Comparison of ENCODE assay signal across 8 cellular contexts in genomic region chr3:23809840-23810341, GRCh38. TPM values are rescaled to one million over a fixed set of nuclear protein-coding genes. Genes with fewer than 3 reads are reported as not detected.
A peak's percentile ranks its signal among the peaks of the same experiment; 100 is the strongest.
DNase-seq lines count a peak whose midpoint lies in the region; ATAC-seq and TF ChIP-seq lines count a peak whose summit lies in the region.

No MANE protein-coding gene starts in this region.

- H3K36me3 ChIP-seq in heart right ventricle (peaks cover 0 to 34% (median 0%) of the 10 kb centered on the region in 9 donors), iPS DF 6.9 (ENCODE audit: control insufficient read depth, insufficient read depth, low read length) (no peaks in the 10 kb centered on the region)

- no peaks in the 10 kb centered on the region for H3K9me3 Mint-ChIP-seq in activated B cell treated with CpG ODN at 0.5 μM for 24 hours
- H3K9me3 Mint-ChIP-seq in stimulated activated naive B cell treated with anti-CD40 and anti-IgM and Interleukin-4, amounts not matched to agents 10 μg/mL and 1 μg/mL and 100 μg/mL, for 72 hours: no peaks in the 10 kb centered on the region

- H3K27me3 ChIP-seq in heart right ventricle (no peaks in the 10 kb centered on the region), iPS DF 6.9 (ENCODE audit: control insufficient read depth, insufficient read depth, low read length) (no peaks in the 10 kb centered on the region)

- CTCF ChIA-PET in activated B cell treated with CpG ODN at 0.5 μM for 24 hours (lab: Charles Lee): interaction anchor here (1.5 to 1.6 kb wide), 3 partner anchors 24 to 107 kb away, joined by 4 to 5 read pairs (median 4); partner anchors contain the start of genes NKIRAS1 and RPL15

- H3K27ac ChIP-seq in heart right ventricle (peak overlapping the region in 9 of 10 donors; percentile 60 to 90 (median 86)), iPS DF 6.9 (ENCODE audit: low read length) (no peak overlapping the region)

- H3K27me3 Mint-ChIP-seq in activated B cell treated with CpG ODN at 0.5 μM for 24 hours: no peaks in the 10 kb centered on the region
- no peaks in the 10 kb centered on the region for H3K27me3 Mint-ChIP-seq in stimulated activated naive B cell treated with anti-CD40 and anti-IgM and Interleukin-4, amounts not matched to agents 10 μg/mL and 1 μg/mL and 100 μg/mL, for 72 hours

- POLR2A ChIA-PET in activated B cell treated with CpG ODN at 0.5 μM for 24 hours (lab: Charles Lee): interaction anchor here (1.0 to 5.0 kb wide), 6 partner anchors 10 to 432 kb away, joined by 3 to 23 read pairs (median 7); partner anchors contain the start of genes NKIRAS1 and RPL15

- 40 to 45% methylated on average over 13 of the region's 13 CpGs for WGBS in heart right ventricle, 2 donors
- WGBS in iPS DF 6.9 (ENCODE audit: insufficient coverage, insufficient read length): no CpG with 5 or more reads among the region's 13 CpGs

- H3K4me3 ChIP-seq in heart right ventricle: peak overlapping the region; percentile 12 to 76 (median 68)
- peak overlapping the region; percentile 67; the same call in 1 of the 2 replicates for H3K4me3 ChIP-seq in iPS DF 6.9 (ENCODE audit: low read length)

- peak overlapping the region; percentile 98 for H3K27ac Mint-ChIP-seq in activated B cell treated with CpG ODN at 0.5 μM for 24 hours
- H3K27ac Mint-ChIP-seq in stimulated activated naive B cell treated with anti-CD40 and anti-IgM and Interleukin-4, amounts not matched to agents 10 μg/mL and 1 μg/mL and 100 μg/mL, for 72 hours: peak overlapping the region; percentile 99

- peak overlapping the region; percentile 97 for H3K4me3 Mint-ChIP-seq in activated B cell treated with CpG ODN at 0.5 μM for 24 hours
- H3K4me3 Mint-ChIP-seq in stimulated activated naive B cell treated with anti-CD40 and anti-IgM and Interleukin-4, amounts not matched to agents 10 μg/mL and 1 μg/mL and 100 μg/mL, for 72 hours: peak overlapping the region; percentile 93 to 98

- peaks cover 60% of the 10 kb centered on the region for H3K4me1 Mint-ChIP-seq in activated B cell treated with CpG ODN at 0.5 μM for 24 hours
- peaks cover 45 to 65% of the 10 kb centered on the region in 2 donors for H3K4me1 Mint-ChIP-seq in stimulated activated naive B cell treated with anti-CD40 and anti-IgM and Interleukin-4, amounts not matched to agents 10 μg/mL and 1 μg/mL and 100 μg/mL, for 72 hours

- TF ChIP-seq CTCF in heart right ventricle (IDR thresholded peaks at IDR 0.05) (no peak), activated B cell treated with CpG ODN at 0.5 μM for 24 hours (IDR thresholded peaks at IDR 0.05) (no peak)

- H3K9me3 ChIP-seq in heart right ventricle (no peaks in the 10 kb centered on the region), iPS DF 6.9 (ENCODE audit: control insufficient read depth, insufficient read depth, low read length) (no peaks in the 10 kb centered on the region)

- peaks cover 23% of the 10 kb centered on the region for H3K36me3 Mint-ChIP-seq in activated B cell treated with CpG ODN at 0.5 μM for 24 hours (ENCODE audit: low read depth)
- peaks cover 10 to 36% of the 10 kb centered on the region in 2 donors for H3K36me3 Mint-ChIP-seq in stimulated activated naive B cell treated with anti-CD40 and anti-IgM and Interleukin-4, amounts not matched to agents 10 μg/mL and 1 μg/mL and 100 μg/mL, for 72 hours

- ATAC-seq in heart right ventricle: no peak
- no peak for ATAC-seq in left cardiac atrium
- ATAC-seq in activated B cell treated with CpG ODN at 0.5 μM for 24 hours (ENCODE audit: low read depth): no peak
- no peak for ATAC-seq in stimulated activated naive B cell treated with anti-CD40 and anti-IgM and Interleukin-4, amounts not matched to agents 10 μg/mL and 1 μg/mL and 100 μg/mL, for 72 hours (replicated peaks)
- no peak for ATAC-seq in GM21737 (IDR thresholded peaks at IDR 0.05; ENCODE audit: unreplicated experiment)

- H3K4me1 ChIP-seq in heart right ventricle: peaks cover 5 to 58% (median 42%) of the 10 kb centered on the region in 9 donors
- H3K4me1 ChIP-seq in iPS DF 6.9 (ENCODE audit: control insufficient read depth, insufficient read depth, low read length): peaks cover 2% of the 10 kb centered on the region; the same call in 1 of the 2 replicates

- DNase-seq in heart right ventricle (no peak), left cardiac atrium (no peak), activated B cell treated with CpG ODN at 0.5 μM for 24 hours (no peak), iPS DF 6.9 (ENCODE audit: low read depth, low spot score) (no peak), glomerular visceral epithelial cell (ENCODE audit: extremely low spot score) (no peak), NCI-H187 treated with DMSO at 0.1 percent for 48 hours (lab: John Stamatoyannopoulos, UW) (no peak)
- no peak for DNase-seq in stimulated activated naive B cell treated with anti-CD40 and anti-IgM and Interleukin-4, amounts not matched to agents 10 μg/mL and 1 μg/mL and 100 μg/mL, for 72 hours

- intact Hi-C loops in heart right ventricle (cut with DNase I) (loop anchor here in 7 of 10 donors (10.0 kb wide), 4 partner anchors 55 to 625 kb away; partner anchors contain the start of gene UBE2E2 (in 4 of the 7)), left cardiac atrium (cut with DNase I) (loop anchor here in 1 of 2 donors (10.0 kb wide), 1 partner anchor 605 kb away; the partner anchor contains the start of gene UBE2E2), activated B cell treated with CpG ODN at 0.5 μM for 24 hours (cut with micrococcal nuclease) (loop anchor here (1.0 to 2.0 kb wide), 4 partner anchors 19 to 607 kb away; partner anchors contain the start of genes RPL15 and UBE2E2)

RNA-seq across cellular contexts. Expression of gene UBE2E1, which starts 4.1 kb away (rescaled TPM):
- total RNA-seq in heart right ventricle (10 to 100 TPM; 59.7 to 88.8 (median 65.9) TPM), left cardiac atrium (10 to 100 TPM; 51.8 to 54.7 TPM), activated B cell treated with CpG ODN at 0.5 μM for 24 hours (79.9 and 85.2 TPM in 2 replicates)
- polyA plus RNA-seq in heart right ventricle: 10 to 100 TPM; 45.2 to 64.9 TPM
